In genomic region chr19:31705656-31706055, GRCh38 we compare ENCODE assay signal across 31 cellular contexts.
DNase-seq lines count a peak whose midpoint lies in the region; TF ChIP-seq lines count a peak whose summit lies in the region.
"Had no signal": no experiment of that assay in that cellular context is flagged by ENCODE, and none has a peak within 500 bp of the region (broad histone marks: within the 10 kb centered on the region; RNA-seq: fewer than 3 reads in every experiment).

No MANE protein-coding gene starts in this region.

- TF ChIP-seq CTCF in esophagus muscularis mucosa (IDR thresholded peaks at IDR 0.05) (no peak), osteocyte (IDR thresholded peaks at IDR 0.05) (no peak), GM13977 (IDR thresholded peaks at IDR 0.05; ENCODE audit: extremely low read depth, insufficient read depth, missing control alignments) (no peak)

- in situ Hi-C loops in GM13977 (cut with MboI; ENCODE audit: low pct_unique_long_range_greater_than_20kb, low sequenced_read_pairs, unreplicated experiment), result no loop called here

- DNase-seq in esophagus muscularis mucosa (ENCODE audit: extremely low spot score) (peak; percentile 68), osteocyte (ENCODE audit: extremely low spot score, unreplicated experiment) (peak; percentile 60), GM13977 (ENCODE audit: low spot score) (no peak)
- DNase-seq in stimulated activated CD4-positive, alpha-beta T cell treated with anti-CD3 and anti-CD28 coated beads, Interleukin-1b, Interleukin-23, amount 100 ng/mL, for 48 hours, result no peak
- DNase-seq: 8988T; ACHN; AML-193; BE2C; C1 segment of cervical spinal cord; Caco-2; Calu3; CD4-positive, alpha-beta T cell; CD4-positive, CD25-positive, alpha-beta regulatory T cell; CD8-positive, alpha-beta memory T cell; CD8-positive, alpha-beta T cell; COR-L47; DMS 273 treated with DMSO at 0.1 percent for 48 hours; DMS153; DMS53; DMS79; DMS79 treated with DMSO at 0.1 percent for 48 hours; DND-41; EL had no signal

- H3K27me3 ChIP-seq in esophagus muscularis mucosa, result no peaks in the 10 kb centered on the region
- H3K27me3 ChIP-seq: BE2C; BLaER1; BLaER1 treated with 17β-estradiol and CSF1 and Interleukin-3, amounts not matched to agents 10 nM and 100 nM had no signal

- intact Hi-C loops in esophagus muscularis mucosa (cut with DNase I), result no loop called here

- no peak for TF ChIP-seq POLR2A in esophagus muscularis mucosa (IDR thresholded peaks at IDR 0.05; ENCODE audit: low read depth)

- H3K4me3 ChIP-seq in esophagus muscularis mucosa, result no peak overlapping the region
- H3K4me3 ChIP-seq: A549; BLaER1; BLaER1 treated with 17β-estradiol and CSF1 and Interleukin-3, amounts not matched to agents 10 nM and 100 nM had no signal

- no peak overlapping the region for H3K27ac ChIP-seq in esophagus muscularis mucosa (replicated peaks in 1 of 4)
- H3K27ac ChIP-seq: 22Rv1; A549; BLaER1; BLaER1 treated with 17β-estradiol and CSF1 and Interleukin-3, amounts not matched to agents 10 nM and 100 nM; C4-2B had no signal

- WGBS in esophagus muscularis mucosa, result 95% methylated on average over 5 of the region's 5 CpGs

- no peak for TF ChIP-seq EP300 in esophagus muscularis mucosa (IDR thresholded peaks at IDR 0.05)

- no peaks in the 10 kb centered on the region for H3K36me3 Mint-ChIP-seq in osteocyte (ENCODE audit: unreplicated experiment)
- H3K36me3 Mint-ChIP-seq: CD14-positive monocyte; CD4-positive, alpha-beta memory T cell; CD4-positive, CD25-positive, alpha-beta regulatory T cell; CD8-positive, alpha-beta memory T cell; CD8-positive, alpha-beta T cell had no signal

- H3K4me1 ChIP-seq in esophagus muscularis mucosa, result no peaks in the 10 kb centered on the region
- H3K4me1 ChIP-seq: A549, BE2C, BLaER1, Caco-2 had no signal

- H3K36me3 ChIP-seq in esophagus muscularis mucosa, result no peaks in the 10 kb centered on the region
- H3K36me3 ChIP-seq: BE2C; BLaER1; BLaER1 treated with 17β-estradiol and CSF1 and Interleukin-3, amounts not matched to agents 10 nM and 100 nM had no signal

- H3K9me3 ChIP-seq in esophagus muscularis mucosa, result peaks cover 0 to 20% (median 8%) of the 10 kb centered on the region in 4 donors
- H3K9me3 ChIP-seq: BE2C, BLaER1, Caco-2 had no signal

- no peaks in the 10 kb centered on the region for H3K27me3 Mint-ChIP-seq in osteocyte (ENCODE audit: unreplicated experiment)
- H3K27me3 Mint-ChIP-seq: B cell; CD4-positive, alpha-beta T cell; CD4-positive, CD25-positive, alpha-beta regulatory T cell had no signal

- H3K9me3 Mint-ChIP-seq in osteocyte (ENCODE audit: unreplicated experiment), result peaks cover 21% of the 10 kb centered on the region

- no peak overlapping the region for H3K4me3 Mint-ChIP-seq in osteocyte (ENCODE audit: unreplicated experiment)
- H3K4me3 Mint-ChIP-seq: B cell; CD14-positive monocyte; CD4-positive, alpha-beta memory T cell; CD4-positive, alpha-beta T cell; CD4-positive, CD25-positive, alpha-beta regulatory T cell; CD8-positive, alpha-beta memory T cell; CD8-positive, alpha-beta T cell had no signal

- H3K27ac Mint-ChIP-seq in osteocyte (ENCODE audit: unreplicated experiment), result no peak overlapping the region
- H3K27ac Mint-ChIP-seq: B cell; CD14-positive monocyte; CD4-positive, alpha-beta memory T cell; CD4-positive, alpha-beta T cell; CD4-positive, CD25-positive, alpha-beta regulatory T cell; CD8-positive, alpha-beta memory T cell; CD8-positive, alpha-beta T cell had no signal

- H3K4me1 Mint-ChIP-seq in osteocyte (ENCODE audit: unreplicated experiment), result no peaks in the 10 kb centered on the region
- H3K4me1 Mint-ChIP-seq: B cell; CD14-positive monocyte; CD4-positive, alpha-beta memory T cell; CD4-positive, CD25-positive, alpha-beta regulatory T cell; CD8-positive, alpha-beta memory T cell had no signal

Comparison
In these comparisons a context has a peak if more than half of its experiments do, and no peak if none do; other contexts are left out.
1. DNase-seq: peak in esophagus muscularis mucosa (single experiment) and osteocyte (single experiment); none in stimulated activated CD4-positive, alpha-beta T cell treated with anti-CD3 and anti-CD28 coated beads, Interleukin-1b, Interleukin-23, amount 100 ng/mL, for 48 hours (single experiment) and GM13977 (single experiment).